ENCODE assay signal across 17 cellular contexts in genomic region chr4:142566243-142566642, GRCh38.
A peak's percentile ranks its signal among the peaks of the same experiment; 100 is the strongest.
DNase-seq lines count a peak whose midpoint lies in the region; ATAC-seq, FAIRE-seq and TF ChIP-seq lines count a peak whose summit lies in the region.
"Had no signal": no experiment of that assay in that cellular context is flagged by ENCODE, and none has a peak within 500 bp of the region (broad histone marks: within the 10 kb centered on the region; RNA-seq: fewer than 3 reads in every experiment).

No MANE protein-coding gene starts in this region.

- intact Hi-C loops in HCT116 (cut with micrococcal nuclease) (loop anchor here (5.0 to 10.0 kb wide), 2 partner anchors 214 to 441 kb away; no protein-coding TSS in a partner anchor), GM12878 (cut with micrococcal nuclease; ENCODE audit: unreplicated experiment) (loop anchor here (5.0 to 10.0 kb wide), 4 partner anchors 151 to 441 kb away; no protein-coding TSS in a partner anchor)

- in situ Hi-C loops in GM12878 (cut with MboI): no loop called here

- H3K9ac ChIP-seq in HCT116 (ENCODE audit: low read length) (no peak overlapping the region), GM12878 (ENCODE audit: control insufficient read depth, insufficient read depth, low read length) (no peak overlapping the region), mucosa of stomach (ENCODE audit: low read length) (peak overlapping the region; percentile 7)
- H3K9ac ChIP-seq: parathyroid adenoma had no signal

- FAIRE-seq in GM12878 (lab: Jason Lieb, UNC): no peak
- FAIRE-seq: TTC549 had no signal

- peaks cover 35% of the 10 kb centered on the region for H3K4me1 ChIP-seq in CD4-positive, CD25-positive, alpha-beta regulatory T cell (ENCODE audit: control insufficient read depth, insufficient read depth, low read length, poor library complexity, severe bottlenecking)
- H3K4me1 ChIP-seq in HCT116 (ENCODE audit: control insufficient read depth in 1 of 2, insufficient read depth in 2 of 2, low read length in 2 of 2) (peaks cover 13 to 32% of the 10 kb centered on the region in 2 experiments; a peak in 3 of 4 replicates), GM12878 (ENCODE audit: control insufficient read depth, insufficient read depth, low read length) (no peaks in the 10 kb centered on the region), mucosa of stomach (ENCODE audit: control insufficient read depth, insufficient read depth, low read length) (peaks cover 11% of the 10 kb centered on the region)
- H3K4me1 ChIP-seq: parathyroid adenoma had no signal

- H3K9me3 Mint-ChIP-seq in CD4-positive, CD25-positive, alpha-beta regulatory T cell: peaks cover 0 to 2% (median 0%) of the 10 kb centered on the region in 7 donors

- H3K36me3 Mint-ChIP-seq in CD4-positive, CD25-positive, alpha-beta regulatory T cell: peaks cover 7% of the 10 kb centered on the region

- SMC1A ChIA-PET in GM12878 (lab: Charles Lee; ENCODE audit: uncharacterized antibody, unreplicated experiment): interaction anchor here (0.6 to 7.1 kb wide), 30 partner anchors 9 to 924 kb away, joined by 3 to 120 read pairs (median 6); no protein-coding TSS in a partner anchor

- no peak for TF ChIP-seq RAD21 in HCT116 (IDR thresholded peaks at IDR 0.05; ENCODE audit: low read depth)
- no peak for TF ChIP-seq RAD21 in GM12878 (IDR thresholded peaks at IDR 0.05; ENCODE audit: insufficient read depth, low read depth, low read length)

- H3K4me3 ChIP-seq in CD4-positive, CD25-positive, alpha-beta regulatory T cell (ENCODE audit: low read depth, low read length): peak overlapping the region; percentile 91
- H3K4me3 ChIP-seq in HCT116 (replicated peaks in 1 of 2; ENCODE audit: low read depth in 1 of 2, low read length in 2 of 2) (no peak overlapping the region), GM12878 (no peak overlapping the region), mucosa of stomach (ENCODE audit: low read length) (no peak overlapping the region)

- peak overlapping the region; percentile 92 to 99 (median 92) for H3K27ac Mint-ChIP-seq in CD4-positive, CD25-positive, alpha-beta regulatory T cell

- H2AFZ ChIP-seq in HCT116 (ENCODE audit: low read depth, low read length, poor library complexity, severe bottlenecking) (no peak overlapping the region), GM12878 (ENCODE audit: control insufficient read depth, low read depth, low read length) (no peak overlapping the region)
- H2AFZ ChIP-seq: parathyroid adenoma had no signal

- H3K9me2 ChIP-seq in HCT116 (ENCODE audit: insufficient read depth): no peaks in the 10 kb centered on the region

- RAD21 ChIA-PET in HCT116 (lab: Charles Lee; ENCODE audit: low non-redundant PET in 1 of 2, low total read pairs in 2 of 2, uncharacterized antibody in 2 of 2, unreplicated experiment in 2 of 2) (no interaction called here), GM12878 (lab: Charles Lee; ENCODE audit: unreplicated experiment) (interaction anchor here (0.8 to 6.0 kb wide), 26 partner anchors 9 to 439 kb away, joined by 3 to 133 read pairs (median 9); no protein-coding TSS in a partner anchor)

- DNase-seq in CD4-positive, CD25-positive, alpha-beta regulatory T cell: no peak
- no peak for DNase-seq in HCT116 (ENCODE audit: low read depth, low spot score)
- no peak for DNase-seq in GM12878 (ENCODE audit: low read depth, low spot score)
- no peak for DNase-seq in putamen (ENCODE audit: low spot score)
- DNase-seq in GM19238 (ENCODE audit: insufficient read length, low spot score): no peak
- no peak for DNase-seq in SIG-M5 (lab: John Stamatoyannopoulos, UW)
- DNase-seq: AML-193; DMS79 treated with DMSO at 0.1 percent for 48 hours; effector CD8-positive, alpha-beta T cell; mesendoderm; MM.1S; stimulated activated CD4-positive, alpha-beta T cell treated with anti-CD3 and anti-CD28 coated beads, Interleukin-15, amount 100 ng/mL, for 24 hours had no signal

- no peak for ATAC-seq in CD4-positive, CD25-positive, alpha-beta regulatory T cell (ENCODE audit: low read depth in 2 of 2)
- no peak for ATAC-seq in HCT116
- no peak for ATAC-seq in GM12878
- no peak for ATAC-seq in HG03280 (IDR thresholded peaks at IDR 0.05; ENCODE audit: unreplicated experiment)

- BruUV-seq in HCT116 (replicated peaks; lab: Mats Ljungman, UMichigan) (no TSS peak), GM12878 (replicated peaks; lab: Mats Ljungman, UMichigan) (TSS peak; percentile 86)

- TF ChIP-seq CTCF in HCT116 (IDR thresholded peaks at IDR 0.05 in 2 of 3, conservative IDR thresholded peaks at IDR 0.05 in 1 of 3; ENCODE audit: borderline replicate concordance in 1 of 3, insufficient read depth in 1 of 3, low read depth in 2 of 3, low read length in 2 of 3) (no peak), GM12878 (IDR thresholded peaks at IDR 0.05 in 2 of 3, conservative IDR thresholded peaks at IDR 0.05 in 1 of 3; ENCODE audit: control insufficient read depth in 2 of 3, extremely low read depth in 1 of 3, insufficient read depth in 1 of 3, low read depth in 3 of 3, low read length in 3 of 3) (no peak)

- no peaks in the 10 kb centered on the region for H3K27me3 Mint-ChIP-seq in CD4-positive, CD25-positive, alpha-beta regulatory T cell

- no peaks in the 10 kb centered on the region for H3K27me3 ChIP-seq in CD4-positive, CD25-positive, alpha-beta regulatory T cell (ENCODE audit: control insufficient read depth, insufficient read depth, low read length)
- H3K27me3 ChIP-seq in HCT116 (ENCODE audit: insufficient read depth, low read length) (no peaks in the 10 kb centered on the region), GM12878 (replicated peaks in 1 of 2; ENCODE audit: control insufficient read depth in 2 of 2, insufficient read depth in 2 of 2, low read length in 1 of 2) (no peaks in the 10 kb centered on the region), mucosa of stomach (ENCODE audit: control insufficient read depth, insufficient read depth, low read length) (no peaks in the 10 kb centered on the region)

- no peak for TF ChIP-seq POLR2A in HCT116 (IDR thresholded peaks at IDR 0.05; ENCODE audit: borderline replicate concordance, extremely low read depth, insufficient read depth, insufficient read length)
- no peak for TF ChIP-seq POLR2A in GM12878 (IDR thresholded peaks at IDR 0.05; ENCODE audit: low read depth, low read length)

- H3K4me3 Mint-ChIP-seq in CD4-positive, CD25-positive, alpha-beta regulatory T cell: peak overlapping the region; percentile 92 to 95 (median 92)

- H3K4me2 ChIP-seq in HCT116 (ENCODE audit: low read length): no peak overlapping the region
- H3K4me2 ChIP-seq in GM12878 (ENCODE audit: control insufficient read depth, insufficient read depth): no peak overlapping the region

- peaks cover 18 to 79% (median 44%) of the 10 kb centered on the region in 4 donors for H3K4me1 Mint-ChIP-seq in CD4-positive, CD25-positive, alpha-beta regulatory T cell

- H3K36me3 ChIP-seq in CD4-positive, CD25-positive, alpha-beta regulatory T cell (ENCODE audit: control insufficient read depth, insufficient read depth, low read length): no peaks in the 10 kb centered on the region
- H3K36me3 ChIP-seq in HCT116 (ENCODE audit: control insufficient read depth in 1 of 2, insufficient read depth in 2 of 2, low read length in 2 of 2) (no peaks in the 10 kb centered on the region), GM12878 (ENCODE audit: control insufficient read depth in 2 of 2, insufficient read depth in 2 of 2, low read length in 1 of 2) (no peaks in the 10 kb centered on the region), mucosa of stomach (ENCODE audit: control insufficient read depth, insufficient read depth, low read length) (no peaks in the 10 kb centered on the region)
- H3K36me3 ChIP-seq: thoracic aorta had no signal

- peak overlapping the region; percentile 84 for H3K27ac ChIP-seq in CD4-positive, CD25-positive, alpha-beta regulatory T cell (ENCODE audit: insufficient read depth, low read length, poor library complexity, severe bottlenecking)
- peak overlapping the region; percentile 2; the same call in 1 of the 2 replicates for H3K27ac ChIP-seq in HCT116 (ENCODE audit: low read depth, low read length)
- H3K27ac ChIP-seq in GM12878 (ENCODE audit: control insufficient read depth, insufficient read depth): no peak overlapping the region
- H3K27ac ChIP-seq: parathyroid adenoma had no signal

- CTCF ChIA-PET in HCT116 (lab: Charles Lee): no interaction called here
- CTCF ChIA-PET in GM12878 (lab: Yijun Ruan, JAX): interaction anchor here (0.9 to 5.9 kb wide), 16 partner anchors 13 to 349 kb away, joined by 3 to 119 read pairs (median 7); no protein-coding TSS in a partner anchor

- no peaks in the 10 kb centered on the region for H3K9me3 ChIP-seq in CD4-positive, CD25-positive, alpha-beta regulatory T cell (ENCODE audit: control insufficient read depth in 2 of 2, low read length in 2 of 2)
- H3K9me3 ChIP-seq in HCT116 (ENCODE audit: control insufficient read depth in 1 of 2, insufficient read depth in 1 of 2, low read depth in 1 of 2, low read length in 2 of 2) (no peaks in the 10 kb centered on the region), GM12878 (replicated peaks; ENCODE audit: control insufficient read depth, insufficient read depth, low read length) (no peaks in the 10 kb centered on the region), mucosa of stomach (ENCODE audit: control insufficient read depth, low read length) (no peaks in the 10 kb centered on the region)
- H3K9me3 ChIP-seq: thoracic aorta had no signal

- H4K20me1 ChIP-seq in HCT116 (ENCODE audit: insufficient read depth): no peaks in the 10 kb centered on the region
- no peaks in the 10 kb centered on the region for H4K20me1 ChIP-seq in GM12878 (ENCODE audit: control insufficient read depth, insufficient read depth)

- H3K79me2 ChIP-seq in HCT116 (ENCODE audit: insufficient read depth, low read length) (no peaks in the 10 kb centered on the region), GM12878 (ENCODE audit: control insufficient read depth, insufficient read depth, low read length) (no peaks in the 10 kb centered on the region)
- H3K79me2 ChIP-seq: parathyroid adenoma had no signal

- TF ChIP-seq EP300 in GM12878 (IDR thresholded peaks at IDR 0.05; ENCODE audit: borderline replicate concordance in 1 of 2, control insufficient read depth in 1 of 2, low read depth in 2 of 2, low read length in 2 of 2): no peak

- POLR2A ChIA-PET in HCT116 (lab: Charles Lee): no interaction called here
- POLR2A ChIA-PET in GM12878 (lab: Charles Lee): interaction anchor here (0.8 to 5.0 kb wide), 7 partner anchors 9 to 213 kb away, joined by 3 to 29 read pairs (median 4); no protein-coding TSS in a partner anchor

TF ChIP-seq in HCT116, 20 proteins besides CTCF, POLR2A, EP300 and RAD21 (continues in another document):
- TF ChIP-seq YY1 (IDR thresholded peaks at IDR 0.05; ENCODE audit: extremely low read depth, insufficient replicate concordance, low read depth, low read length): no peak

TF ChIP-seq in GM12878, 131 proteins besides CTCF, POLR2A, EP300 and RAD21 (continues in another document):
- TF ChIP-seq SUPT20H (IDR thresholded peaks at IDR 0.05; ENCODE audit: borderline replicate concordance, control insufficient read depth, low read depth, low read length): no peak
- TF ChIP-seq STAT1 (conservative IDR thresholded peaks at IDR 0.05): no peak
- TF ChIP-seq RAD51 (IDR thresholded peaks at IDR 0.05): no peak
- TF ChIP-seq SREBF1 (IDR thresholded peaks at IDR 0.05; ENCODE audit: low read length): no peak
- no peak for TF ChIP-seq TAF1 (IDR thresholded peaks at IDR 0.05; ENCODE audit: borderline replicate concordance, low read depth, low read length)
- TF ChIP-seq CHD2 (IDR thresholded peaks at IDR 0.05; ENCODE audit: borderline replicate concordance, low read depth, low read length): no peak
